In the genomic region with DNA sequence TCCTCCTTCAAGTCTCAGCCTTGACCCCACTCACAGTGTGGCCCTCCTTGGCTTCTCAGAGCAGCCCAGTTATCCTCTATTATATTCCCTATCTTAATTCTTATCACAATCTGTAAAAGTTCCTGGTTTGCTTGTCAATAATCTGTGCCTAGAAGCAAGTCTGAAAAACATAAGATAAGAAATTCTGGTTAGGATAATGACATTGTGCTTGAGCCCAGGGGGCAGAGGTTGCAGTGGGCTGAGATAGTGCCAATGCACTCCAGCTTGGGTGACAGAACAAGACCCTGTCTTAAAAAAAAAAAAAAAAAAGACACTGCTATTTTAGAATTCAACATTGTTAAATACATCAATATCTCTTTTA, we compare ENCODE assay signal across 10 cellular contexts.
"Had no signal": no experiment of that assay in that cellular context is flagged by ENCODE, and none has a peak within 500 bp of the region (broad histone marks: within the 10 kb centered on the region; RNA-seq: fewer than 3 reads in every experiment).

No MANE protein-coding gene starts in this region.

- H3K36me3 ChIP-seq: cardiac muscle cell, colonic mucosa, heart left ventricle, ovary had no signal

- H3K9me3 ChIP-seq: colonic mucosa, heart left ventricle, ovary had no signal

- H3K27me3 Mint-ChIP-seq: activated CD8-positive, alpha-beta T cell treated with anti-CD3 and anti-CD28 coated beads for 36 hours; T-helper 17 cell had no signal

- H3K4me1 ChIP-seq: colonic mucosa had no signal

- ATAC-seq: activated CD8-positive, alpha-beta T cell treated with anti-CD3 and anti-CD28 coated beads for 36 hours; T-helper 17 cell had no signal

- H3K27ac ChIP-seq: cardiac muscle cell, colonic mucosa, ovary had no signal

- H3K27me3 ChIP-seq: cardiac muscle cell, colonic mucosa, heart left ventricle, ovary had no signal

- H3K4me3 Mint-ChIP-seq: activated CD8-positive, alpha-beta T cell treated with anti-CD3 and anti-CD28 coated beads for 36 hours; T-helper 17 cell had no signal

- DNase-seq: activated CD8-positive, alpha-beta memory T cell treated with anti-CD3 and anti-CD28 coated beads, Interleukin-2, amount 50 U/mL, for 48 hours; activated CD8-positive, alpha-beta T cell treated with anti-CD3 and anti-CD28 coated beads for 36 hours; colonic mucosa; effector CD4-positive, alpha-beta T cell; foreskin melanocyte; heart left ventricle; ovary; stimulated activated CD4-positive, alpha-beta T cell treated with anti-CD3 and anti-CD28 coated beads, Interleukin-4, amount 100 ng/mL, for 4 hours; T-helper 17 cell had no signal

- H3K4me3 ChIP-seq: cardiac muscle cell, colonic mucosa, heart left ventricle, ovary had no signal

- H3K27ac Mint-ChIP-seq: activated CD8-positive, alpha-beta T cell treated with anti-CD3 and anti-CD28 coated beads for 36 hours; T-helper 17 cell had no signal
